ENCODE assay signal across 19 cellular contexts in genomic region chr20:47661714-47662113, GRCh38.
"Had no signal": no experiment of that assay in that cellular context is flagged by ENCODE, and none has a peak within 500 bp of the region (broad histone marks: within the 10 kb centered on the region; RNA-seq: fewer than 3 reads in every experiment).

No MANE protein-coding gene starts in this region.

- H3K27ac ChIP-seq: ascending aorta, coronary artery, gastroesophageal sphincter, heart left ventricle, left lung, prostate gland, suprapubic skin, transverse colon, vagina, WERI-Rb-1 had no signal

- ATAC-seq: gastroesophageal sphincter; heart left ventricle; left lung; right cardiac atrium; stimulated activated naive CD8-positive, alpha-beta T cell treated with anti-CD3 and anti-CD28 coated beads, Interleukin-15, amount 100 ng/mL, for 72 hours; T-helper 17 cell had no signal

- H3K27ac Mint-ChIP-seq: activated CD4-positive, alpha-beta memory T cell treated with anti-CD3 and anti-CD28 coated beads for 36 hours had no signal

- H3K4me3 Mint-ChIP-seq: activated CD4-positive, alpha-beta memory T cell treated with anti-CD3 and anti-CD28 coated beads for 36 hours; activated T-helper 1 cell treated with anti-CD3 and anti-CD28 coated beads, Interleukin-12 subunit alpha, Interleukin-12 subunit beta, Interleukin-2, Interleukin-4 antibody, amounts not matched to agents 30 ng/mL and 10 ng/mL and 1 ng/mL, durations not matched to agents 14 hours and 24 hours and 36 hours; central memory CD8-positive, alpha-beta T cell; nephron progenitor cell; stimulated activated naive CD8-positive, alpha-beta T cell treated with anti-CD3 and anti-CD28 coated beads, Interleukin-15, amount 100 ng/mL, for 72 hours; T-helper 17 cell had no signal

- H3K27me3 ChIP-seq: ascending aorta, gastroesophageal sphincter, heart left ventricle, left lung, suprapubic skin, transverse colon, vagina had no signal

- H3K27me3 Mint-ChIP-seq: activated CD4-positive, alpha-beta memory T cell treated with anti-CD3 and anti-CD28 coated beads for 36 hours; central memory CD8-positive, alpha-beta T cell; stimulated activated naive CD8-positive, alpha-beta T cell treated with anti-CD3 and anti-CD28 coated beads, Interleukin-15, amount 100 ng/mL, for 72 hours; T-helper 17 cell had no signal

- DNase-seq: activated CD4-positive, alpha-beta memory T cell treated with anti-CD3 and anti-CD28 coated beads for 36 hours; heart left ventricle; left lung; midbrain; nephron progenitor cell; right cardiac atrium; stimulated activated CD4-positive, alpha-beta T cell treated with anti-CD3 and anti-CD28 coated beads, Interleukin-2, amount 100 ng/mL, for 24 hours; stimulated activated naive CD8-positive, alpha-beta T cell treated with anti-CD3 and anti-CD28 coated beads, Interleukin-15, amount 100 ng/mL, for 72 hours; T-helper 17 cell; transverse colon; WERI-Rb-1 had no signal

- H3K9me3 Mint-ChIP-seq: activated CD4-positive, alpha-beta memory T cell treated with anti-CD3 and anti-CD28 coated beads for 36 hours; activated T-helper 1 cell treated with anti-CD3 and anti-CD28 coated beads, Interleukin-12 subunit alpha, Interleukin-12 subunit beta, Interleukin-2, Interleukin-4 antibody, amounts not matched to agents 30 ng/mL and 10 ng/mL and 1 ng/mL, durations not matched to agents 14 hours and 24 hours and 36 hours; central memory CD8-positive, alpha-beta T cell; nephron progenitor cell; stimulated activated naive CD8-positive, alpha-beta T cell treated with anti-CD3 and anti-CD28 coated beads, Interleukin-15, amount 100 ng/mL, for 72 hours had no signal

- H3K4me1 ChIP-seq: prostate gland had no signal
